Comparison of ENCODE assay signal across 1 cellular context in the genomic region with DNA sequence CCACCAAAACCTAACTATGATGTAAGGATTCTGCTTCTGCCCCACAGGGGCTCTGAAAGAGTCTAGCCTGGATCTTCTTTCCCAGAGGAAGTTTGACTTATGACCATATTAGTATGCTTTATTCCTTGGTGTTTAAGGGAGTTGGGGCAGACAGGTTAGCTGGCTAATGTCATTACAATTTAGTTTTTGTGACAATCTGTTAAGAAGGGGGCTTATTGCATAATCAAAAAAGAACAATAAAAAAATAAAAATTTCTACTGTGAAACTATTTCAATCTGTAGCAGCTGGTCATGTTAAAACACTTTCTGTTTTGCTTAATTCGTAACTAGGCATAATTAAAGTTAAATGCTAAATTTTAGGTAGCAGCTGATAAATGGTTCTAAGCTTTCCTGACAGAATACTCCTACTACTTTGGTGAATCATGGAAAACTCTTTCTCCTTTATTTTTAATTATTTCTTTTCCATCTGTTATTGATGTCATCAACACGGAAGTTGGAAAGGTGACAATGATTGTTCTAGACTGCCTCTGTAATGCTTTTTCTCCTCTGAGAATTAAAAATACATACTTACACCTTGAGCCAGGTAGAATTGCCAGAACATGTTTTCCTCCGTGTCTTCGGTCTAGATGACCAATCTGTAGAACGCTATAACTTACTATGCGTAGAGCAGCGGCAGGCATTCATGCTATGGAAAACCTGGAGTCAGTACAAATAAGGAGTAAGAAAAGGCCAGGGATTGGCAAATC.
A peak's percentile ranks its signal among the peaks of the same experiment; 100 is the strongest.
TF ChIP-seq lines count a peak whose summit lies in the region.

No MANE protein-coding gene starts in this region.

TF ChIP-seq in K562, 482 proteins besides CTCF, POLR2A, EP300 and RAD21:
- TF ChIP-seq CEBPG (CRISPR knock-in tag; IDR thresholded peaks at IDR 0.05) = no peak
- peak; percentile 59 to 91 for TF ChIP-seq CEBPG (tag; conservative IDR thresholded peaks at IDR 0.05 in 1 of 2, IDR thresholded peaks at IDR 0.05 in 1 of 2)
- TF ChIP-seq, protein P1, sequence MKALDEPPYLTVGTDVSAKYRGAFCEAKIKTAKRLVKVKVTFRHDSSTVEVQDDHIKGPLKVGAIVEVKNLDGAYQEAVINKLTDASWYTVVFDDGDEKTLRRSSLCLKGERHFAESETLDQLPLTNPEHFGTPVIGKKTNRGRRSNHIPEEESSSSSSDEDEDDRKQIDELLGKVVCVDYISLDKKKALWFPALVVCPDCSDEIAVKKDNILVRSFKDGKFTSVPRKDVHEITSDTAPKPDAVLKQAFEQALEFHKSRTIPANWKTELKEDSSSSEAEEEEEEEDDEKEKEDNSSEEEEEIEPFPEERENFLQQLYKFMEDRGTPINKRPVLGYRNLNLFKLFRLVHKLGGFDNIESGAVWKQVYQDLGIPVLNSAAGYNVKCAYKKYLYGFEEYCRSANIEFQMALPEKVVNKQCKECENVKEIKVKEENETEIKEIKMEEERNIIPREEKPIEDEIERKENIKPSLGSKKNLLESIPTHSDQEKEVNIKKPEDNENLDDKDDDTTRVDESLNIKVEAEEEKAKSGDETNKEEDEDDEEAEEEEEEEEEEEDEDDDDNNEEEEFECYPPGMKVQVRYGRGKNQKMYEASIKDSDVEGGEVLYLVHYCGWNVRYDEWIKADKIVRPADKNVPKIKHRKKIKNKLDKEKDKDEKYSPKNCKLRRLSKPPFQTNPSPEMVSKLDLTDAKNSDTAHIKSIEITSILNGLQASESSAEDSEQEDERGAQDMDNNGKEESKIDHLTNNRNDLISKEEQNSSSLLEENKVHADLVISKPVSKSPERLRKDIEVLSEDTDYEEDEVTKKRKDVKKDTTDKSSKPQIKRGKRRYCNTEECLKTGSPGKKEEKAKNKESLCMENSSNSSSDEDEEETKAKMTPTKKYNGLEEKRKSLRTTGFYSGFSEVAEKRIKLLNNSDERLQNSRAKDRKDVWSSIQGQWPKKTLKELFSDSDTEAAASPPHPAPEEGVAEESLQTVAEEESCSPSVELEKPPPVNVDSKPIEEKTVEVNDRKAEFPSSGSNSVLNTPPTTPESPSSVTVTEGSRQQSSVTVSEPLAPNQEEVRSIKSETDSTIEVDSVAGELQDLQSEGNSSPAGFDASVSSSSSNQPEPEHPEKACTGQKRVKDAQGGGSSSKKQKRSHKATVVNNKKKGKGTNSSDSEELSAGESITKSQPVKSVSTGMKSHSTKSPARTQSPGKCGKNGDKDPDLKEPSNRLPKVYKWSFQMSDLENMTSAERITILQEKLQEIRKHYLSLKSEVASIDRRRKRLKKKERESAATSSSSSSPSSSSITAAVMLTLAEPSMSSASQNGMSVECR (CRISPR knock-in tag; IDR thresholded peaks at IDR 0.05) = no peak
- TF ChIP-seq L3MBTL2 (IDR thresholded peaks at IDR 0.05) = no peak
- peak; percentile 83 for TF ChIP-seq CEBPB (tag; IDR thresholded peaks at IDR 0.05)
- no peak for TF ChIP-seq PRMT5 (CRISPR knock-in tag; IDR thresholded peaks at IDR 0.05)
- TF ChIP-seq RBM34 (IDR thresholded peaks at IDR 0.05; ENCODE audit: borderline replicate concordance, insufficient read depth, low read length) = no peak
- TF ChIP-seq, protein P2, sequence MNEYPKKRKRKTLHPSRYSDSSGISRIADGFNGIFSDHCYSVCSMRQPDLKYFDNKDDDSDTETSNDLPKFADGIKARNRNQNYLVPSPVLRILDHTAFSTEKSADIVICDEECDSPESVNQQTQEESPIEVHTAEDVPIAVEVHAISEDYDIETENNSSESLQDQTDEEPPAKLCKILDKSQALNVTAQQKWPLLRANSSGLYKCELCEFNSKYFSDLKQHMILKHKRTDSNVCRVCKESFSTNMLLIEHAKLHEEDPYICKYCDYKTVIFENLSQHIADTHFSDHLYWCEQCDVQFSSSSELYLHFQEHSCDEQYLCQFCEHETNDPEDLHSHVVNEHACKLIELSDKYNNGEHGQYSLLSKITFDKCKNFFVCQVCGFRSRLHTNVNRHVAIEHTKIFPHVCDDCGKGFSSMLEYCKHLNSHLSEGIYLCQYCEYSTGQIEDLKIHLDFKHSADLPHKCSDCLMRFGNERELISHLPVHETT (CRISPR knock-in tag; conservative IDR thresholded peaks at IDR 0.05 in 1 of 2, IDR thresholded peaks at IDR 0.05 in 1 of 2) = 0 out of 4 replicates have a peak, but pooled peaks of 1 of the 2 experiments have one; percentile 32
- TF ChIP-seq CC2D1A (IDR thresholded peaks at IDR 0.05) = no peak
- TF ChIP-seq, protein P3, sequence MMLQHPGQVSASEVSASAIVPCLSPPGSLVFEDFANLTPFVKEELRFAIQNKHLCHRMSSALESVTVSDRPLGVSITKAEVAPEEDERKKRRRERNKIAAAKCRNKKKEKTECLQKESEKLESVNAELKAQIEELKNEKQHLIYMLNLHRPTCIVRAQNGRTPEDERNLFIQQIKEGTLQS (IDR thresholded peaks at IDR 0.05) = peak; percentile 27; the same call in 1 of the 2 replicates
- TF ChIP-seq, protein P3 (CRISPR knock-in tag; conservative IDR thresholded peaks at IDR 0.05) = no peak
- TF ChIP-seq, protein P4, sequence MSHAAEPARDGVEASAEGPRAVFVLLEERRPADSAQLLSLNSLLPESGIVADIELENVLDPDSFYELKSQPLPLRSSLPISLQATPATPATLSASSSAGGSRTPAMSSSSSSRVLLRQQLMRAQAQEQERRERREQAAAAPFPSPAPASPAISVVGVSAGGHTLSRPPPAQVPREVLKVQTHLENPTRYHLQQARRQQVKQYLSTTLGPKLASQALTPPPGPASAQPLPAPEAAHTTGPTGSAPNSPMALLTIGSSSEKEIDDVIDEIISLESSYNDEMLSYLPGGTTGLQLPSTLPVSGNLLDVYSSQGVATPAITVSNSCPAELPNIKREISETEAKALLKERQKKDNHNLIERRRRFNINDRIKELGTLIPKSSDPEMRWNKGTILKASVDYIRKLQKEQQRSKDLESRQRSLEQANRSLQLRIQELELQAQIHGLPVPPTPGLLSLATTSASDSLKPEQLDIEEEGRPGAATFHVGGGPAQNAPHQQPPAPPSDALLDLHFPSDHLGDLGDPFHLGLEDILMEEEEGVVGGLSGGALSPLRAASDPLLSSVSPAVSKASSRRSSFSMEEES (CRISPR knock-in tag; IDR thresholded peaks at IDR 0.05) = no peak
